30 cellular contexts compared by ENCODE assay signal in genomic region chr5:120759586-120759985, GRCh38.
"Had no signal": no experiment of that assay in that cellular context is flagged by ENCODE, and none has a peak within 500 bp of the region (broad histone marks: within the 10 kb centered on the region; RNA-seq: fewer than 3 reads in every experiment).

No MANE protein-coding gene starts in this region.

- H3K4me3 Mint-ChIP-seq: natural killer cell; nephron; neural progenitor cell; stimulated activated effector memory CD8-positive, alpha-beta T cell treated with anti-CD3 and anti-CD28 coated beads, Interleukin-12 subunit alpha, Interleukin-12 subunit beta, amount 100 ng/mL, for 72 hours; stimulated activated naive B cell treated with anti-CD40 and anti-IgM and Interleukin-4, amounts not matched to agents 10 μg/mL and 1 μg/mL and 100 μg/mL, for 72 hours; stimulated activated naive CD8-positive, alpha-beta T cell treated with anti-CD3 and anti-CD28 coated beads, Interleukin-15, Interleukin-2, amounts not matched to agents 100 ng/mL and 50 ng/mL, for 24 hours had no signal

- H3K4me1 Mint-ChIP-seq: natural killer cell; nephron; neural progenitor cell; stimulated activated effector memory CD8-positive, alpha-beta T cell treated with anti-CD3 and anti-CD28 coated beads, Interleukin-12 subunit alpha, Interleukin-12 subunit beta, amount 100 ng/mL, for 72 hours; stimulated activated naive B cell treated with anti-CD40 and anti-IgM and Interleukin-4, amounts not matched to agents 10 μg/mL and 1 μg/mL and 100 μg/mL, for 72 hours had no signal

- H3K27me3 Mint-ChIP-seq: progenitor cell of endocrine pancreas; stimulated activated naive B cell treated with anti-CD40 and anti-IgM and Interleukin-4, amounts not matched to agents 10 μg/mL and 1 μg/mL and 100 μg/mL, for 72 hours; stimulated activated naive CD8-positive, alpha-beta T cell treated with anti-CD3 and anti-CD28 coated beads, Interleukin-15, Interleukin-2, amounts not matched to agents 100 ng/mL and 50 ng/mL, for 24 hours had no signal

- H3K27ac ChIP-seq: neural progenitor cell, ovary, parathyroid adenoma, psoas muscle, skin epidermis, spleen, stomach, thoracic aorta, thyroid gland, tibial nerve, upper lobe of left lung, vagina had no signal

- ATAC-seq: natural killer cell; psoas muscle; right cardiac atrium; sciatic nerve; stimulated activated effector memory CD8-positive, alpha-beta T cell treated with anti-CD3 and anti-CD28 coated beads, Interleukin-12 subunit alpha, Interleukin-12 subunit beta, amount 100 ng/mL, for 72 hours; stimulated activated naive B cell treated with anti-CD40 and anti-IgM and Interleukin-4, amounts not matched to agents 10 μg/mL and 1 μg/mL and 100 μg/mL, for 72 hours had no signal

- FAIRE-seq: urothelium cell line had no signal

- H3K36me3 ChIP-seq: neural progenitor cell, ovary, spleen, stomach, thoracic aorta, thyroid gland, tibial nerve, upper lobe of left lung, vagina had no signal

- H3K9ac ChIP-seq: neural progenitor cell, parathyroid adenoma had no signal

- DNase-seq: natural killer cell; occipital lobe; ovary; posterior cingulate gyrus; psoas muscle; right cardiac atrium; spleen; stimulated activated CD4-positive, alpha-beta T cell treated with anti-CD3 and anti-CD28 coated beads, Interleukin-15, amount 100 ng/mL, for 24 hours; stimulated activated CD4-positive, alpha-beta T cell treated with anti-CD3 and anti-CD28 coated beads, Interleukin-2, amount 100 ng/mL, for 24 hours; stimulated activated CD4-positive, alpha-beta T cell treated with anti-CD3 and anti-CD28 coated beads, Interleukin-2, amount 100 ng/mL, for 48 hours; stimulated activated CD4-positive, alpha-beta T cell treated with anti-CD3 and anti-CD28 coated beads, Interleukin-4, amount 100 ng/mL, for 24 hours; stimulated activated naive B cell treated with anti-CD40 and anti-IgM and Interleukin-4, amounts not matched to agents 10 μg/mL and 1 μg/mL and 100 μg/mL, for 72 hours; stimulated activated naive CD4-positive, alpha-beta T cell treated with Interleukin-2 at 50 U/mL for 16 hours; stomach; thyroid gland; trophoblast cell; upper lobe of left lung had no signal

- H3K36me3 Mint-ChIP-seq: neural progenitor cell; stimulated activated effector memory CD8-positive, alpha-beta T cell treated with anti-CD3 and anti-CD28 coated beads, Interleukin-12 subunit alpha, Interleukin-12 subunit beta, amount 100 ng/mL, for 72 hours; stimulated activated naive B cell treated with anti-CD40 and anti-IgM and Interleukin-4, amounts not matched to agents 10 μg/mL and 1 μg/mL and 100 μg/mL, for 72 hours had no signal

- H2AFZ ChIP-seq: neural progenitor cell, parathyroid adenoma had no signal

- H3K4me3 ChIP-seq: neural progenitor cell, ovary, psoas muscle, skin epidermis, smooth muscle cell, spleen, stomach, thoracic aorta, thyroid gland, tibial nerve, upper lobe of left lung, vagina had no signal

- H3K79me2 ChIP-seq: parathyroid adenoma had no signal

- H3K4me1 ChIP-seq: neural progenitor cell, parathyroid adenoma, psoas muscle, spleen, stomach, thyroid gland, tibial nerve, upper lobe of left lung, vagina had no signal

- H3K27ac Mint-ChIP-seq: natural killer cell; nephron; neural progenitor cell; progenitor cell of endocrine pancreas; stimulated activated effector memory CD8-positive, alpha-beta T cell treated with anti-CD3 and anti-CD28 coated beads, Interleukin-12 subunit alpha, Interleukin-12 subunit beta, amount 100 ng/mL, for 72 hours; stimulated activated naive B cell treated with anti-CD40 and anti-IgM and Interleukin-4, amounts not matched to agents 10 μg/mL and 1 μg/mL and 100 μg/mL, for 72 hours; stimulated activated naive CD8-positive, alpha-beta T cell treated with anti-CD3 and anti-CD28 coated beads, Interleukin-15, Interleukin-2, amounts not matched to agents 100 ng/mL and 50 ng/mL, for 24 hours had no signal

- H3K27me3 ChIP-seq: neural progenitor cell, ovary, spleen, stomach, thyroid gland, tibial nerve, upper lobe of left lung, vagina had no signal

- H3K9me3 ChIP-seq: ovary, thyroid gland, upper lobe of left lung, vagina had no signal

- H3K4me2 ChIP-seq: neural progenitor cell, smooth muscle cell had no signal
